In genomic region chr16:10679921-10680320, GRCh38 we compare ENCODE assay signal across 32 cellular contexts. TPM values are rescaled to one million over a fixed set of nuclear protein-coding genes. Genes with fewer than 3 reads are reported as not detected.
"Had no signal": no experiment of that assay in that cellular context is flagged by ENCODE, and none has a peak within 500 bp of the region (broad histone marks: within the 10 kb centered on the region; RNA-seq: fewer than 3 reads in every experiment).

No MANE protein-coding gene starts in this region.

- H3K36me3 ChIP-seq: colonic mucosa, gastrocnemius medialis, heart left ventricle, left lung, neural progenitor cell, sigmoid colon, stomach, thyroid gland had no signal

- H3K36me3 Mint-ChIP-seq: naive thymus-derived CD4-positive, alpha-beta T cell; neural progenitor cell; stimulated activated effector memory CD8-positive, alpha-beta T cell treated with anti-CD3 and anti-CD28 coated beads, Interleukin-12 subunit alpha, Interleukin-12 subunit beta, amount 100 ng/mL, for 72 hours had no signal

- H3K27me3 ChIP-seq: colonic mucosa, gastrocnemius medialis, heart left ventricle, hepatocyte, left lung, neural progenitor cell, stomach, thyroid gland had no signal

- H3K9ac ChIP-seq: neural progenitor cell had no signal

- H3K4me2 ChIP-seq: hepatocyte, neural progenitor cell had no signal

- H3K4me3 Mint-ChIP-seq: dendritic cell treated with granulocyte-macrophage colony-stimulating factor and Interleukin-4, amounts not matched to agents 40 ng/mL and 50 ng/mL, for 4 days; endodermal cell; naive thymus-derived CD4-positive, alpha-beta T cell; nephron; neural progenitor cell; stimulated activated effector memory CD8-positive, alpha-beta T cell treated with anti-CD3 and anti-CD28 coated beads, Interleukin-12 subunit alpha, Interleukin-12 subunit beta, amount 100 ng/mL, for 72 hours had no signal

- H3K9me3 ChIP-seq: colonic mucosa, gastrocnemius medialis, heart left ventricle, left lung, psoas muscle, sigmoid colon, stomach, thyroid gland had no signal

- H3K27ac Mint-ChIP-seq: dendritic cell treated with granulocyte-macrophage colony-stimulating factor and Interleukin-4, amounts not matched to agents 40 ng/mL and 50 ng/mL, for 4 days; endodermal cell; naive thymus-derived CD4-positive, alpha-beta T cell; nephron; neural progenitor cell; stimulated activated effector memory CD8-positive, alpha-beta T cell treated with anti-CD3 and anti-CD28 coated beads, Interleukin-12 subunit alpha, Interleukin-12 subunit beta, amount 100 ng/mL, for 72 hours had no signal

- H3K9me3 Mint-ChIP-seq: dendritic cell treated with granulocyte-macrophage colony-stimulating factor and Interleukin-4, amounts not matched to agents 40 ng/mL and 50 ng/mL, for 4 days; endodermal cell; naive thymus-derived CD4-positive, alpha-beta T cell; nephron; stimulated activated effector memory CD8-positive, alpha-beta T cell treated with anti-CD3 and anti-CD28 coated beads, Interleukin-12 subunit alpha, Interleukin-12 subunit beta, amount 100 ng/mL, for 72 hours had no signal

- H3K4me3 ChIP-seq: colonic mucosa, gastrocnemius medialis, heart left ventricle, hepatocyte, left lung, neural progenitor cell, psoas muscle, sigmoid colon, stomach, thyroid gland had no signal

- H3K27ac ChIP-seq: colonic mucosa, epithelial cell of prostate, gastrocnemius medialis, heart left ventricle, hepatocyte, left lung, neural progenitor cell, psoas muscle, sigmoid colon, stomach, thyroid gland had no signal

- H3K4me1 Mint-ChIP-seq: stimulated activated effector memory CD8-positive, alpha-beta T cell treated with anti-CD3 and anti-CD28 coated beads, Interleukin-12 subunit alpha, Interleukin-12 subunit beta, amount 100 ng/mL, for 72 hours had no signal

- DNase-seq: colonic mucosa; effector CD8-positive, alpha-beta T cell; endodermal cell; foreskin fibroblast; gastrocnemius medialis; heart left ventricle; left cardiac atrium; left lung; mesenchymal stem cell; midbrain; naive thymus-derived CD4-positive, alpha-beta T cell; psoas muscle; right cardiac atrium; sigmoid colon; stimulated activated CD4-positive, alpha-beta T cell treated with anti-CD3 and anti-CD28 coated beads, Interleukin-2, amount 100 ng/mL, for 24 hours; stimulated activated CD4-positive, alpha-beta T cell treated with anti-CD3 and anti-CD28 coated beads, Interleukin-4, amount 100 ng/mL, for 24 hours; stimulated activated naive CD4-positive, alpha-beta T cell treated with Interleukin-2 at 50 U/mL for 16 hours; stomach; thyroid gland; trophoblast cell had no signal

- H3K4me1 ChIP-seq: colonic mucosa, gastrocnemius medialis, left lung, psoas muscle, stomach, thyroid gland had no signal

RNA-seq across cellular contexts. Expression of gene TEKT5, which starts 14.8 kb away (rescaled TPM):
- total RNA-seq: esophagus mucosa; gastrocnemius medialis; hepatocyte; left lung; lung microvascular endothelial cell; mucosa of gallbladder; naive thymus-derived CD4-positive, alpha-beta T cell; osteocyte; psoas muscle; right cardiac atrium; skeletal muscle tissue; temporal lobe had no signal
